In the genomic region with DNA sequence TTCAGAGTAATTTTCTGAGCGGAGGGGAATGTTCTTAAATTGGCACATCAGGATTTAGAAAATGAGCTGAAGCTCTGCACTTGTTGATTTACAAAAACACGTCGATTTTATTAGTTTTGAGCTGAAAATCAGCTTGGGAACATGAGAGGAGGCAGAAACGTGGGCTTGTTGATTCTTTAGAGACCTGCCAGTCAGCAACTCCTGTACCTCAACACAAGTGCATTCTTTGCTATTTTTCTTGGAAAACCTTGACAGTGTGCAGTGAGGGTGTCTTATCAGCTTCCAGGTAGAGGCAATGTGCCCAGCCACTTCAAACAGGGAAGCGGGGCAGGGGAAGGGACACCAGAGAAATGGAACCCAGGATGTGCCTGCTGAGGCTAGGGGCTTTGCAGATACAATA, we compare ENCODE assay signal across 23 cellular contexts.
"Had no signal": no experiment of that assay in that cellular context is flagged by ENCODE, and none has a peak within 500 bp of the region (broad histone marks: within the 10 kb centered on the region; RNA-seq: fewer than 3 reads in every experiment).

No MANE protein-coding gene starts in this region.

- H3K27me3 ChIP-seq: colonic mucosa, gastrocnemius medialis, left lung had no signal

- H3K27ac Mint-ChIP-seq: dendritic cell treated with granulocyte-macrophage colony-stimulating factor and Interleukin-4, amounts not matched to agents 40 ng/mL and 50 ng/mL, for 4 days; effector memory CD8-positive, alpha-beta T cell; endodermal cell; mesothelial cell of epicardium had no signal

- H3K4me1 ChIP-seq: colonic mucosa, esophagus squamous epithelium, gastrocnemius medialis, heart right ventricle, left lung, lower lobe of right lung had no signal

- H3K27ac ChIP-seq: colonic mucosa, epithelial cell of prostate, esophagus squamous epithelium, gastrocnemius medialis, heart right ventricle, left lung, lower lobe of right lung had no signal

- H3K4me3 Mint-ChIP-seq: dendritic cell treated with granulocyte-macrophage colony-stimulating factor and Interleukin-4, amounts not matched to agents 40 ng/mL and 50 ng/mL, for 4 days; effector memory CD8-positive, alpha-beta T cell; endodermal cell; mesothelial cell of epicardium had no signal

- DNase-seq: colonic mucosa; cortex of kidney; effector CD8-positive, alpha-beta T cell; effector memory CD8-positive, alpha-beta T cell; endodermal cell; erythroblast; esophagus squamous epithelium; foreskin fibroblast; foreskin melanocyte; gastrocnemius medialis; glutamatergic neuron; heart right ventricle; hippocampal formation; left cardiac atrium; left lung; left ventricle myocardium superior; lower lobe of right lung; mesenchymal stem cell; mucosa of descending colon had no signal

- H3K36me3 ChIP-seq: colonic mucosa, esophagus squamous epithelium, gastrocnemius medialis, heart right ventricle, left lung, lower lobe of right lung had no signal

- H3K4me1 Mint-ChIP-seq: mesothelial cell of epicardium had no signal

- H3K9me3 Mint-ChIP-seq: dendritic cell treated with granulocyte-macrophage colony-stimulating factor and Interleukin-4, amounts not matched to agents 40 ng/mL and 50 ng/mL, for 4 days; effector memory CD8-positive, alpha-beta T cell; endodermal cell; mesothelial cell of epicardium had no signal

- ATAC-seq: effector memory CD8-positive, alpha-beta T cell; esophagus mucosa; gastrocnemius medialis; heart right ventricle; left cardiac atrium; left lung; left ventricle myocardium superior; lower lobe of right lung; mucosa of descending colon had no signal

- H3K36me3 Mint-ChIP-seq: mesothelial cell of epicardium had no signal

- H3K4me3 ChIP-seq: colonic mucosa, esophagus squamous epithelium, gastrocnemius medialis, heart right ventricle, left lung, lower lobe of right lung, mucosa of descending colon had no signal
